In genomic region chr20:17227199-17227535, GRCh38 we compare ENCODE assay signal across 11 cellular contexts. TPM values are rescaled to one million over a fixed set of nuclear protein-coding genes. Genes with fewer than 3 reads are reported as not detected.
A peak's percentile ranks its signal among the peaks of the same experiment; 100 is the strongest.
DNase-seq lines count a peak whose midpoint lies in the region; ATAC-seq, FAIRE-seq and TF ChIP-seq lines count a peak whose summit lies in the region.
"Had no signal": no experiment of that assay in that cellular context is flagged by ENCODE, and none has a peak within 500 bp of the region (broad histone marks: within the 10 kb centered on the region; RNA-seq: fewer than 3 reads in every experiment).

No MANE protein-coding gene starts in this region.

- DNase-seq in D341Med (ENCODE audit: low spot score) (peak; percentile 29), NCI-H1105 (lab: John Stamatoyannopoulos, UW) (peak; percentile 18), osteoblast (ENCODE audit: insufficient read length, low spot score, missing footprints) (peak; percentile 30), SHP77 (lab: John Stamatoyannopoulos, UW) (no peak), RCC 7860 (ENCODE audit: low spot score) (no peak)

- no peaks in the 10 kb centered on the region for H3K9me3 ChIP-seq in endocrine pancreas (ENCODE audit: control insufficient read depth, low read length)
- H3K9me3 ChIP-seq in osteoblast (ENCODE audit: low read depth, low read length): no peaks in the 10 kb centered on the region

- H2AFZ ChIP-seq in osteoblast (ENCODE audit: low read length): no peak overlapping the region

- H3K4me3 ChIP-seq in endocrine pancreas (ENCODE audit: control insufficient read depth, insufficient read depth, low read length): peak overlapping the region; percentile 94
- no peak overlapping the region for H3K4me3 ChIP-seq in osteoblast (ENCODE audit: insufficient read depth, low read length)

- H3K27me3 ChIP-seq in endocrine pancreas (ENCODE audit: control insufficient read depth, insufficient read depth, low read length) (no peaks in the 10 kb centered on the region), osteoblast (ENCODE audit: insufficient read depth, low read length) (peaks cover 34% of the 10 kb centered on the region)

- no peak overlapping the region for H3K27ac ChIP-seq in osteoblast (ENCODE audit: low read depth, low read length)
- H3K27ac ChIP-seq: VCaP had no signal

- peak overlapping the region; percentile 79 for H3K9ac ChIP-seq in endocrine pancreas (ENCODE audit: control insufficient read depth, insufficient read depth, low read length)

- peaks cover 21% of the 10 kb centered on the region for H3K4me1 ChIP-seq in endocrine pancreas (ENCODE audit: control insufficient read depth, insufficient read depth, low read length)
- H3K4me1 ChIP-seq in osteoblast (ENCODE audit: insufficient read depth, low read length): peaks cover 3% of the 10 kb centered on the region

- H3K36me3 ChIP-seq in endocrine pancreas (ENCODE audit: control insufficient read depth, insufficient read depth, low read length) (no peaks in the 10 kb centered on the region), osteoblast (ENCODE audit: insufficient read depth, low read length) (no peaks in the 10 kb centered on the region)

- FAIRE-seq in RCC 7860 (lab: Jason Lieb, UNC): no peak

- H4K20me1 ChIP-seq in osteoblast (ENCODE audit: insufficient read depth, low read length): no peaks in the 10 kb centered on the region

- ATAC-seq in GM19397 (IDR thresholded peaks at IDR 0.05; ENCODE audit: unreplicated experiment) (no peak), HG02870 (IDR thresholded peaks at IDR 0.05; ENCODE audit: unreplicated experiment) (no peak)

- no peak for TF ChIP-seq CTCF in osteoblast (IDR thresholded peaks at IDR 0.05; ENCODE audit: extremely low read depth, low read depth, low read length)

- no peaks in the 10 kb centered on the region for H3K79me2 ChIP-seq in osteoblast (ENCODE audit: insufficient read depth, low read length)

- H3K4me2 ChIP-seq in osteoblast (ENCODE audit: insufficient read depth, low read length): peak overlapping the region; percentile 34

RNA-seq across cellular contexts. Expression of gene PCSK2, which starts 0.3 kb away (rescaled TPM):
- total RNA-seq in osteoblast: not detected in 2 replicates
- total RNA-seq: glomerular endothelial cell, RPMI7951 had no signal

Comparison
In these comparisons a context has a peak if more than half of its experiments do, and no peak if none do; other contexts are left out.
1. DNase-seq: peak in D341Med (single experiment), NCI-H1105 (single experiment) and osteoblast (single experiment); none in SHP77 (0 of 2) and RCC 7860 (single experiment).